In the genomic region with DNA sequence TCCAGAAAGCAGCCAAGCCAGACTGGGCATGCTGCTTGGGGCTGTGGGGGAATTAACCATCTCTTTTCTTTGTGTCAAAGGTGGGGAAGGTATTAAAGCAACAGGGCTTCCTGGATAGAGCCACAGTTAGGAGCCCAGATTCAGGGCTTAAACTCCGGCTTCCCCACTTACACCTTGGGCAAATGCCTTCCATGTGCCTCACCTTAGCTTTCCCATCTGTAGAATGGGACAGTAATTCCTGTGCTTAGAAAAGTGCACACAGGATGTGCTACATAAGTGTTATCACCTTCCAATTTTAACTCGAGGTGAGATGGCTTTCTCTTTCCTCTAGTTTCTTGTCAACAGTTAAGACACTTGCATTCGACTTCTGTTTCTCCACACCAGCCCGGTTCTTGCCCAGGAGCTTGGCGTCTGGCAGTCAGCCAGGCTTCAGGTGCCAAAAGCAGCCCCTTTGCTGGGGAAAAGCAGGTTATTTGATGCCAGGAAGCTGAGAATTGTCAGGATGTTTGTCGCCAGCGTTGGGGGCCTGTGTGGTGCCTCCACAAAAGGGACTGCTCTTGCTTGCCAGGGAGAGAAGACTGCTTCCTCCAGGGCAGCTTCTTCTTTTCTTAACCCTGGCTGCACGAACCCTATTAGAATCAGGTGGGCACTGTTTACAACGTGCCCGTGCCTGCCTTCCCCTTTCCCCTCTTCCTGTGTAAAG, we compare ENCODE assay signal across 1 cellular context.
TF ChIP-seq lines count a peak whose summit lies in the region.

No MANE protein-coding gene starts in this region.

TF ChIP-seq in WTC11, 78 proteins besides CTCF, POLR2A, EP300 and RAD21 (continued from another document):
- TF ChIP-seq, protein P1, sequence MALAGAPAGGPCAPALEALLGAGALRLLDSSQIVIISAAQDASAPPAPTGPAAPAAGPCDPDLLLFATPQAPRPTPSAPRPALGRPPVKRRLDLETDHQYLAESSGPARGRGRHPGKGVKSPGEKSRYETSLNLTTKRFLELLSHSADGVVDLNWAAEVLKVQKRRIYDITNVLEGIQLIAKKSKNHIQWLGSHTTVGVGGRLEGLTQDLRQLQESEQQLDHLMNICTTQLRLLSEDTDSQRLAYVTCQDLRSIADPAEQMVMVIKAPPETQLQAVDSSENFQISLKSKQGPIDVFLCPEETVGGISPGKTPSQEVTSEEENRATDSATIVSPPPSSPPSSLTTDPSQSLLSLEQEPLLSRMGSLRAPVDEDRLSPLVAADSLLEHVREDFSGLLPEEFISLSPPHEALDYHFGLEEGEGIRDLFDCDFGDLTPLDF (CRISPR knock-in tag; IDR thresholded peaks at IDR 0.05), result no peak
- TF ChIP-seq, protein P2, sequence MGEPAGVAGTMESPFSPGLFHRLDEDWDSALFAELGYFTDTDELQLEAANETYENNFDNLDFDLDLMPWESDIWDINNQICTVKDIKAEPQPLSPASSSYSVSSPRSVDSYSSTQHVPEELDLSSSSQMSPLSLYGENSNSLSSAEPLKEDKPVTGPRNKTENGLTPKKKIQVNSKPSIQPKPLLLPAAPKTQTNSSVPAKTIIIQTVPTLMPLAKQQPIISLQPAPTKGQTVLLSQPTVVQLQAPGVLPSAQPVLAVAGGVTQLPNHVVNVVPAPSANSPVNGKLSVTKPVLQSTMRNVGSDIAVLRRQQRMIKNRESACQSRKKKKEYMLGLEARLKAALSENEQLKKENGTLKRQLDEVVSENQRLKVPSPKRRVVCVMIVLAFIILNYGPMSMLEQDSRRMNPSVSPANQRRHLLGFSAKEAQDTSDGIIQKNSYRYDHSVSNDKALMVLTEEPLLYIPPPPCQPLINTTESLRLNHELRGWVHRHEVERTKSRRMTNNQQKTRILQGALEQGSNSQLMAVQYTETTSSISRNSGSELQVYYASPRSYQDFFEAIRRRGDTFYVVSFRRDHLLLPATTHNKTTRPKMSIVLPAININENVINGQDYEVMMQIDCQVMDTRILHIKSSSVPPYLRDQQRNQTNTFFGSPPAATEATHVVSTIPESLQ (CRISPR knock-in tag; IDR thresholded peaks at IDR 0.05), result no peak
- TF ChIP-seq, protein P3, sequence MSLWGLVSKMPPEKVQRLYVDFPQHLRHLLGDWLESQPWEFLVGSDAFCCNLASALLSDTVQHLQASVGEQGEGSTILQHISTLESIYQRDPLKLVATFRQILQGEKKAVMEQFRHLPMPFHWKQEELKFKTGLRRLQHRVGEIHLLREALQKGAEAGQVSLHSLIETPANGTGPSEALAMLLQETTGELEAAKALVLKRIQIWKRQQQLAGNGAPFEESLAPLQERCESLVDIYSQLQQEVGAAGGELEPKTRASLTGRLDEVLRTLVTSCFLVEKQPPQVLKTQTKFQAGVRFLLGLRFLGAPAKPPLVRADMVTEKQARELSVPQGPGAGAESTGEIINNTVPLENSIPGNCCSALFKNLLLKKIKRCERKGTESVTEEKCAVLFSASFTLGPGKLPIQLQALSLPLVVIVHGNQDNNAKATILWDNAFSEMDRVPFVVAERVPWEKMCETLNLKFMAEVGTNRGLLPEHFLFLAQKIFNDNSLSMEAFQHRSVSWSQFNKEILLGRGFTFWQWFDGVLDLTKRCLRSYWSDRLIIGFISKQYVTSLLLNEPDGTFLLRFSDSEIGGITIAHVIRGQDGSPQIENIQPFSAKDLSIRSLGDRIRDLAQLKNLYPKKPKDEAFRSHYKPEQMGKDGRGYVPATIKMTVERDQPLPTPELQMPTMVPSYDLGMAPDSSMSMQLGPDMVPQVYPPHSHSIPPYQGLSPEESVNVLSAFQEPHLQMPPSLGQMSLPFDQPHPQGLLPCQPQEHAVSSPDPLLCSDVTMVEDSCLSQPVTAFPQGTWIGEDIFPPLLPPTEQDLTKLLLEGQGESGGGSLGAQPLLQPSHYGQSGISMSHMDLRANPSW (CRISPR knock-in tag; conservative IDR thresholded peaks at IDR 0.05; ENCODE audit: low read depth), result no peak
- no peak for TF ChIP-seq ZNF263 (CRISPR knock-in tag; IDR thresholded peaks at IDR 0.05; ENCODE audit: low read depth)
- TF ChIP-seq PRRX2 (CRISPR knock-in tag; IDR thresholded peaks at IDR 0.05), result no peak
- no peak for TF ChIP-seq JUN (CRISPR knock-in tag; IDR thresholded peaks at IDR 0.05)
- TF ChIP-seq RORB (CRISPR knock-in tag; IDR thresholded peaks at IDR 0.05), result no peak
- TF ChIP-seq CREM (CRISPR knock-in tag; IDR thresholded peaks at IDR 0.05), result no peak
- TF ChIP-seq, protein P4, sequence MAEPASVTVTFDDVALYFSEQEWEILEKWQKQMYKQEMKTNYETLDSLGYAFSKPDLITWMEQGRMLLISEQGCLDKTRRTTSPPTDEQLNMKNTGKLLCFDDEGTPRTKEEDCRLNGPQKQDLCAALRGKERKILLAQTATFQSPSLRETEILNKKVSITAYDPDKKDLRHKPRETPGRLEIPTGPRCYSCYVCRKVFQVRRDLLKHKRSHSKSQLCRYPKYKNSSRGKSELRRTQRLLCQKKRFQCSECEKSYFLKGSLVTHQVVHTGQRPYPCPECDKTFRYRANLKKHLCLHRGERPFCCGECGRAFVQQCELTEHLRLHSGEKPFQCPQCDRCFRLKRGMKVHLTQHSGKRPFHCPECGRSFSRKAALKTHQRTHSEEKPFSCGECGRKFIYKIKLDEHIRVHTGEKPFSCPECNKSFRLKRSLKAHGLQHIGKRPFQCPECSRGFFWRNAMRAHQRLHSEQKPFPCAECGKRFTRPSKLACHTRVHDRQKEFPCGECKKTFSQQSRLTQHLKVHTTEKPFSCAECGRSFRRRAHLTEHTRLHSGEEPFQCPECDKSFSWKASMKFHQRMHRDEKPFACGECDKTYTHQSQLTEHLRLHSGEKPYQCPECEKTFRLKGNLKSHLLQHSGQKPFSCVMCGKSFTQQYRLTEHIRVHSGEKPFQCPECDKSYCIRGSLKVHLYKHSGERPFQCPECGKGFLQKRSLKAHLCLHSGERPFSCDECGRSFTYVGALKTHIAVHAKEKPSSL (CRISPR knock-in tag; conservative IDR thresholded peaks at IDR 0.05), result no peak
